ENCODE assay signal across 1 cellular context in genomic region chr12:49664167-49664566, GRCh38.
TF ChIP-seq lines count a peak whose summit lies in the region.

No MANE protein-coding gene starts in this region.

TF ChIP-seq in GM23338, 12 proteins besides CTCF, POLR2A, EP300 and RAD21 (continued from another document):
- TF ChIP-seq ZNF462 (CRISPR knock-in tag; IDR thresholded peaks at IDR 0.05), result no peak
- TF ChIP-seq POLR2AphosphoS5 (IDR thresholded peaks at IDR 0.05; ENCODE audit: low read depth), result no peak
- TF ChIP-seq STAT1 (IDR thresholded peaks at IDR 0.05; ENCODE audit: unreplicated experiment), result no peak
- TF ChIP-seq CREB1 (CRISPR knock-in tag; IDR thresholded peaks at IDR 0.05; ENCODE audit: low read depth), result no peak
- no peak for TF ChIP-seq ZNF114 (CRISPR knock-in tag; IDR thresholded peaks at IDR 0.05)
- no peak for TF ChIP-seq NANOG (IDR thresholded peaks at IDR 0.05; ENCODE audit: borderline replicate concordance)
- TF ChIP-seq EZH2phosphoT487 (IDR thresholded peaks at IDR 0.05; ENCODE audit: unreplicated experiment), result no peak
- no peak for TF ChIP-seq REST (IDR thresholded peaks at IDR 0.05; ENCODE audit: unreplicated experiment)
- TF ChIP-seq EZH2 (IDR thresholded peaks at IDR 0.05; ENCODE audit: low read depth, unreplicated experiment), result no peak
- no peak for TF ChIP-seq ETS1 (IDR thresholded peaks at IDR 0.05)
